34 cellular contexts compared by ENCODE assay signal in the genomic region with DNA sequence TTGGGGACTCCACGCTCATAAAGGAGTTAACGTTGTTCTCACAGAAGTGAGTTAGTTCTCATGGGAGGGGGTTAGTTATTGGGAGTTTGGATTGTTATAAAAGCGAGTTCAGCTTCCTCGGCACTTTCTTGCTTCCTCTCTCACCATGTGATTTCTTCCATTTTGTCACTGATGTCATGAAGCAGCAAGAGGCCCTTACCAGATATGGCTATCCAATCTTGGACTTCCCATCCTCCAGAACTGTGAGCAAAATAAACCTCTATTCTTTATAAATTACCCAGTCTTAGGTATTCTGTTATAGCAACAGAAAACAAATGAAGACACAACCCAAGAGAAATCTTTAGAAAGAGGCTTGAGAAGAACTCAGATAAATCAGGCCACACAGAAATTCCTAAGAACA.
"Had no signal": no experiment of that assay in that cellular context is flagged by ENCODE, and none has a peak within 500 bp of the region (broad histone marks: within the 10 kb centered on the region; RNA-seq: fewer than 3 reads in every experiment).

No MANE protein-coding gene starts in this region.

- DNase-seq: activated B cell treated with CpG ODN at 0.5 μM for 24 hours; activated CD4-positive, alpha-beta memory T cell treated with anti-CD3 and anti-CD28 coated beads for 36 hours; activated CD4-positive, alpha-beta T cell treated with anti-CD3 and anti-CD28 coated beads for 4 hours; activated CD4-positive, alpha-beta T cell treated with anti-CD3 and anti-CD28 coated beads, Interleukin-2, amount 10 ng/mL, durations not matched to agents 24 days and 14 days; activated CD4-positive, alpha-beta T cell treated with anti-CD3 and anti-CD28 coated beads, Interleukin-2, amount 50 U/mL, for 1 hour; activated CD4-positive, alpha-beta T cell treated with anti-CD3 and anti-CD28 coated beads, Interleukin-2, amount 50 U/mL, for 4 hours; activated CD4-positive, CD25-positive, alpha-beta regulatory T cell treated with anti-CD3 and anti-CD28 coated beads, Interleukin-2, amount 50 U/mL, for 72 hours; activated CD8-positive, alpha-beta memory T cell treated with anti-CD3 and anti-CD28 coated beads, Interleukin-2, amount 50 U/mL, for 4 hours; activated CD8-positive, alpha-beta T cell treated with anti-CD3 and anti-CD28 coated beads for 36 hours; activated effector memory CD4-positive, alpha-beta T cell treated with anti-CD3 and anti-CD28 coated beads, Interleukin-2, amount 50 U/mL, for 16 hours; activated gamma-delta T cell treated with Interleukin-2 at 50 U/mL for 16 hours; activated naive CD4-positive, alpha-beta T cell; activated naive CD4-positive, alpha-beta T cell treated with anti-CD3 and anti-CD28 coated beads for 36 hours; activated naive CD4-positive, alpha-beta T cell treated with anti-CD3 and anti-CD28 coated beads, Interleukin-2, amount 50 U/mL, for 16 hours; activated naive CD8-positive, alpha-beta T cell treated with anti-CD3 and anti-CD28 coated beads for 36 hours; activated T-cell treated with anti-CD3 and anti-CD28 coated beads for 4 hours; activated T-cell treated with anti-CD3 and anti-CD28 coated beads, Interleukin-2, amount 50 U/mL, for 1 hour; activated T-cell treated with anti-CD3 and anti-CD28 coated beads, Interleukin-2, amount 50 U/mL, for 4 hours; activated T-cell treated with anti-CD3 and anti-CD28 coated beads, Interleukin-2, amount 50 U/mL, for 72 hours; adrenal gland; amniotic stem cell; aorta; body of pancreas; brain microvascular endothelial cell; central memory CD4-positive, alpha-beta T cell; T-cell; T-helper 17 cell; T1000 had no signal

- H3K4me3 ChIP-seq: adrenal gland, body of pancreas, breast epithelium had no signal

- ATAC-seq: activated CD8-positive, alpha-beta T cell treated with anti-CD3 and anti-CD28 coated beads for 36 hours; activated naive CD4-positive, alpha-beta T cell treated with anti-CD3 and anti-CD28 coated beads, Interleukin-2, amount 50 U/mL, for 72 hours; activated T-cell treated with anti-CD3 and anti-CD28 coated beads, Interleukin-2, amount 50 U/mL, for 4 hours; activated T-cell treated with anti-CD3 and anti-CD28 coated beads, Interleukin-2, amount 50 U/mL, for 72 hours; activated T-helper 17 cell treated with anti-CD3 and anti-CD28 coated beads, Interleukin-2, amount 50 U/mL, for 72 hours; body of pancreas; T-cell; T-helper 17 cell had no signal

- H3K9me3 ChIP-seq: body of pancreas had no signal

- FAIRE-seq: astrocyte, TTC549 had no signal

- H3K36me3 ChIP-seq: adrenal gland, brain microvascular endothelial cell, breast epithelium had no signal

- H3K27me3 ChIP-seq: adrenal gland, body of pancreas, brain microvascular endothelial cell, breast epithelium had no signal

- H3K4me1 ChIP-seq: body of pancreas, breast epithelium had no signal

- H3K27ac ChIP-seq: adrenal gland, body of pancreas, brain microvascular endothelial cell, breast epithelium, VCaP had no signal
